In the genomic region with DNA sequence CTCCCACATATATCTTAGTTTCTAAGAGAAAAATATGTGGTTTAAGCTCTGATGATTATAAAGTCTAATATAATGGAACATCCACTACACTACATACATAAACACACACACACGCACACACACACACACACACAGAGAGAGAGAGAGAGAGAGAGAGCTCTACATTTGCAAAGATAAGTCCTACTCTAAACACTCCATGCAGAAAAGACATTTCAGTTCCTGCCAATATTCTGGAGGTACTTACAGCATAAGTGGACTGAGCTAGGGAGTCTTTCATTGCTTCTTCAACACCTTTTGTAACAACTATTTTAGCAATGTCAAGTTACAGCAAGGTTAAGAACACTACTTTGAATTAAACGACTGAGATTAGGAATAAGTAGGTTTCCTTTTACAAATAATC, we compare ENCODE assay signal across 18 cellular contexts.
DNase-seq lines count a peak whose midpoint lies in the region; TF ChIP-seq lines count a peak whose summit lies in the region.
"Had no signal": no experiment of that assay in that cellular context is flagged by ENCODE, and none has a peak within 500 bp of the region (broad histone marks: within the 10 kb centered on the region; RNA-seq: fewer than 3 reads in every experiment).

No MANE protein-coding gene starts in this region.

- no peaks in the 10 kb centered on the region for H4K20me1 ChIP-seq in osteoblast (ENCODE audit: insufficient read depth, low read length)

- H3K4me3 Mint-ChIP-seq in MCF 10A (ENCODE audit: unreplicated experiment) = no peak overlapping the region
- H3K4me3 Mint-ChIP-seq: CD14-positive monocyte had no signal

- H2AFZ ChIP-seq in osteoblast (ENCODE audit: low read length) = no peak overlapping the region

- CTCF ChIA-PET in MCF 10A (lab: Yijun Ruan, JAX) = interaction anchor here (0.6 to 1.0 kb wide), 5 partner anchors 11 to 1336 kb away, joined by 3 to 4 read pairs (median 4); no protein-coding TSS in a partner anchor

- H3K36me3 ChIP-seq in breast epithelium = no peaks in the 10 kb centered on the region
- no peaks in the 10 kb centered on the region for H3K36me3 ChIP-seq in thyroid gland
- no peaks in the 10 kb centered on the region for H3K36me3 ChIP-seq in osteoblast (ENCODE audit: insufficient read depth, low read length)

- BruUV-seq in MCF 10A (replicated peaks; lab: Mats Ljungman, UMichigan) = no TSS peak

- H3K4me1 ChIP-seq in breast epithelium = no peaks in the 10 kb centered on the region
- H3K4me1 ChIP-seq in thyroid gland = no peaks in the 10 kb centered on the region
- peaks cover 6% of the 10 kb centered on the region for H3K4me1 ChIP-seq in osteoblast (ENCODE audit: insufficient read depth, low read length)

- POLR2A ChIA-PET in MCF 10A (lab: Yijun Ruan, JAX) = interaction anchor here (0.7 to 0.9 kb wide), 2 partner anchors 9 to 444 kb away, joined by 3 read pairs; no protein-coding TSS in a partner anchor

- WGBS in thyroid gland, 2 donors = 32 to 40% methylated on average over 2 of the region's 2 CpGs

- peaks cover 6% of the 10 kb centered on the region for H3K36me3 Mint-ChIP-seq in MCF 10A (ENCODE audit: insufficient read depth, unreplicated experiment)
- H3K36me3 Mint-ChIP-seq: CD14-positive monocyte had no signal

- H3K79me2 ChIP-seq in osteoblast (ENCODE audit: insufficient read depth, low read length) = no peaks in the 10 kb centered on the region

- TF ChIP-seq CTCF in MCF 10A (IDR thresholded peaks at IDR 0.05; ENCODE audit: unreplicated experiment) (no peak), breast epithelium (IDR thresholded peaks at IDR 0.05) (no peak), fibroblast of pulmonary artery (IDR thresholded peaks at IDR 0.05; ENCODE audit: low read length, missing control alignments) (no peak), thyroid gland (IDR thresholded peaks at IDR 0.05) (no peak), osteoblast (IDR thresholded peaks at IDR 0.05; ENCODE audit: extremely low read depth, low read depth, low read length) (no peak)

- H3K27me3 Mint-ChIP-seq in MCF 10A (ENCODE audit: insufficient read depth, unreplicated experiment) = no peaks in the 10 kb centered on the region

- no peak overlapping the region for H3K27ac ChIP-seq in breast epithelium
- no peak overlapping the region for H3K27ac ChIP-seq in thyroid gland
- no peak overlapping the region for H3K27ac ChIP-seq in osteoblast (ENCODE audit: low read depth, low read length)
- H3K27ac ChIP-seq: A549 had no signal

- no peaks in the 10 kb centered on the region for H3K9me3 ChIP-seq in breast epithelium
- H3K9me3 ChIP-seq in thyroid gland = no peaks in the 10 kb centered on the region
- no peaks in the 10 kb centered on the region for H3K9me3 ChIP-seq in osteoblast (ENCODE audit: low read depth, low read length)
- H3K9me3 ChIP-seq: A549 had no signal

- H3K4me2 ChIP-seq in osteoblast (ENCODE audit: insufficient read depth, low read length) = no peak overlapping the region
- H3K4me2 ChIP-seq: A549 had no signal

- no peaks in the 10 kb centered on the region for H3K9me3 Mint-ChIP-seq in MCF 10A (ENCODE audit: unreplicated experiment)

- peak overlapping the region; percentile 92 for H3K27ac Mint-ChIP-seq in MCF 10A (ENCODE audit: low read depth, unreplicated experiment)
- H3K27ac Mint-ChIP-seq: CD14-positive monocyte had no signal

- no peak for DNase-seq in MCF 10A (ENCODE audit: unreplicated experiment)
- no peak for DNase-seq in breast epithelium (ENCODE audit: low spot score in 2 of 2)
- peak; percentile 39 for DNase-seq in fibroblast of pulmonary artery (ENCODE audit: low read depth)
- peak; percentile 22 for DNase-seq in iris pigment epithelial cell (ENCODE audit: low read depth)
- DNase-seq in thyroid gland = peak; percentile 26 to 33
- DNase-seq in osteoblast (ENCODE audit: insufficient read length, low spot score, missing footprints) = no peak
- DNase-seq in NCI-H2196 (lab: John Stamatoyannopoulos, UW; ENCODE audit: unreplicated experiment) = no peak
- DNase-seq in foreskin melanocyte = no peak
- DNase-seq: COR-L47, DMS153, HCEC 1CT, NCI-H1436 treated with DMSO at 0.1 percent for 48 hours, NCI-H2081 treated with DMSO at 0.1 percent for 48 hours, NCI-H446 treated with DMSO at 0.1 percent for 48 hours, NCI-H748 treated with DMSO at 0.1 percent for 48 hours, SHP77 treated with DMSO at 0.1 percent for 48 hours had no signal

- H3K27me3 ChIP-seq in breast epithelium (no peaks in the 10 kb centered on the region), thyroid gland (no peaks in the 10 kb centered on the region), osteoblast (ENCODE audit: insufficient read depth, low read length) (no peaks in the 10 kb centered on the region)

- intact Hi-C loops in MCF 10A (cut with micrococcal nuclease) (no loop called here), breast epithelium (cut with DNase I; ENCODE audit: low total_unique reads) (no loop called here), thyroid gland (cut with DNase I) (no loop called here)

- H3K4me1 Mint-ChIP-seq in MCF 10A (ENCODE audit: insufficient read depth, unreplicated experiment) = peaks cover 51% of the 10 kb centered on the region
- H3K4me1 Mint-ChIP-seq: CD14-positive monocyte had no signal

- TF ChIP-seq POLR2A in breast epithelium (IDR thresholded peaks at IDR 0.05) = no peak
- TF ChIP-seq POLR2A in thyroid gland (IDR thresholded peaks at IDR 0.05) = no peak

- no peak overlapping the region for H3K4me3 ChIP-seq in breast epithelium
- no peak overlapping the region for H3K4me3 ChIP-seq in fibroblast of pulmonary artery (replicated peaks; ENCODE audit: low read depth, low read length)
- H3K4me3 ChIP-seq in thyroid gland (replicated peaks in 1 of 3) = no peak overlapping the region
- no peak overlapping the region for H3K4me3 ChIP-seq in osteoblast (ENCODE audit: insufficient read depth, low read length)
- H3K4me3 ChIP-seq: A549 had no signal

Comparison
In these comparisons a context has a peak if more than half of its experiments do, and no peak if none do; other contexts are left out.
1. DNase-seq: peak in fibroblast of pulmonary artery (single experiment), iris pigment epithelial cell (single experiment) and thyroid gland (2 of 2); none in MCF 10A (single experiment), breast epithelium (0 of 2), osteoblast (single experiment), NCI-H2196 (single experiment) and foreskin melanocyte (single experiment).